ENCODE assay signal across 8 cellular contexts in the genomic region with DNA sequence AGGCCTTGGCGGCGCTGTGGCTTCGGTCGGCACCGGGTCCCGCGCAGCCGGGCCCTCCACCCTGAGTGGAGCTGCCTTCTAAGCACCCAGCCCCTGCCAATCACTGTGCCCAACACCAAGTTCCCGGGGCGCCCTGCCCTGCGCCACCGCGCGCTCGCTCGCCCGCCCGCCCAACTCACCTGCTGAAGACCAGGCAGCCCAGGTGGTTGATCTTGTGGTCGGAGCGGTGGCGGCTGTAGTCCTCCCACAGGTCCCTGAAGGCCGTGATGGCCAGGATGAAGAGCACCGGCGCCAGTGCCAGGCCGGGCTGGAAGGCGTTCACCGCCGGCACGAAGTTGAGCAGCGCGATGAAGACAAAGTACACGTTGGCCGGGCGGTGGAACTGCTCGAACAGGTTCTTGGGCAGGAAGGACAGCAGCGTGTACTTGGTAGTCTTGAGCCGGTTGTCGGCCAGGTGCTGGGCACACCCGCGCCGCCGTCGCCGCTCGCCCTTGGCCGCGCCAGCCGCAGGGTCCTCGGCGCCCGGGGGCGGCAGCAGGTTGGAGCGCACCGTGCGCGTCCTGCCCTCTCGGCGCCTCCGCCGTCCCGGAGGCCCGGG. TPM values are rescaled to one million over a fixed set of nuclear protein-coding genes. Genes with fewer than 3 reads are reported as not detected.
A peak's percentile ranks its signal among the peaks of the same experiment; 100 is the strongest.
DNase-seq lines count a peak whose midpoint lies in the region; ATAC-seq and TF ChIP-seq lines count a peak whose summit lies in the region.

No MANE protein-coding gene starts in this region.

- WGBS in testis, 2 donors: 6% methylated on average over 45 of the region's 62 CpGs; no CpG with 5 or more reads in 1 of the 2 donors

- intact Hi-C loops in colonic mucosa (cut with DNase I): no loop called here
- intact Hi-C loops in testis (cut with DNase I; ENCODE audit: low total_unique reads): no loop called here

- H3K4me3 ChIP-seq in BLaER1 treated with 17β-estradiol and CSF1 and Interleukin-3, amounts not matched to agents 10 nM and 100 nM: peak overlapping the region; percentile 73 to 90 (median 86)
- H3K4me3 ChIP-seq in colonic mucosa: peak overlapping the region; percentile 45
- peak overlapping the region; percentile 70 to 74 for H3K4me3 ChIP-seq in testis

- H3K9ac ChIP-seq in BLaER1 treated with 17β-estradiol and CSF1 and Interleukin-3, amounts not matched to agents 10 nM and 100 nM: peak overlapping the region; percentile 65 to 87 (median 81); a peak in 21 of 22 replicates
- H3K9ac ChIP-seq in colonic mucosa (ENCODE audit: low read depth in 2 of 2, low read length in 2 of 2): peak overlapping the region; percentile 55 to 58

- TF ChIP-seq CTCF in colonic mucosa (IDR thresholded peaks at IDR 0.05) (no peak), mesothelial cell of epicardium (IDR thresholded peaks at IDR 0.05; ENCODE audit: unreplicated experiment) (no peak), testis (IDR thresholded peaks at IDR 0.05) (no peak)

- H3K4me1 ChIP-seq in BLaER1 treated with 17β-estradiol and CSF1 and Interleukin-3, amounts not matched to agents 10 nM and 100 nM: peaks cover 35 to 64% (median 54%) of the 10 kb centered on the region in 10 experiments
- H3K4me1 ChIP-seq in colonic mucosa (no peaks in the 10 kb centered on the region), testis (peaks cover 9% of the 10 kb centered on the region)

- H3K36me3 ChIP-seq in BLaER1 treated with 17β-estradiol and CSF1 and Interleukin-3, amounts not matched to agents 10 nM and 100 nM: peaks cover 0 to 8% (median 0%) of the 10 kb centered on the region in 11 experiments; a peak in 4 of 22 replicates
- H3K36me3 ChIP-seq in colonic mucosa (no peaks in the 10 kb centered on the region), testis (ENCODE audit: low read depth, missing control alignments) (no peaks in the 10 kb centered on the region)

- H3K27ac ChIP-seq in BLaER1 treated with 17β-estradiol and CSF1 and Interleukin-3, amounts not matched to agents 10 nM and 100 nM: peak overlapping the region in 9 of 11 experiments; percentile 69 to 85 (median 79); a peak in 18 of 22 replicates
- H3K27ac ChIP-seq in colonic mucosa (peak overlapping the region; percentile 47), testis (peak overlapping the region; percentile 71 to 80)

- peaks cover 5% of the 10 kb centered on the region for H3K4me1 Mint-ChIP-seq in mesothelial cell of epicardium

- DNase-seq in T-helper 22 cell (ENCODE audit: low read depth) (peak; percentile 7), colonic mucosa (no peak), mesothelial cell of epicardium (ENCODE audit: low spot score in 2 of 2, unreplicated experiment in 2 of 2) (peak in 1 of 2 experiments; percentile 49), testis (no peak), midbrain (lab: John Stamatoyannopoulos, UW) (no peak)

- H3K9me3 Mint-ChIP-seq in mesothelial cell of epicardium: no peaks in the 10 kb centered on the region

- H3K4me3 Mint-ChIP-seq in mesothelial cell of epicardium: peak overlapping the region; percentile 62

- H3K27me3 ChIP-seq in BLaER1 treated with 17β-estradiol and CSF1 and Interleukin-3, amounts not matched to agents 10 nM and 100 nM: peaks cover 0 to 67% (median 0%) of the 10 kb centered on the region in 11 experiments; a peak in 11 of 22 replicates
- H3K27me3 ChIP-seq in colonic mucosa (no peaks in the 10 kb centered on the region), testis (no peaks in the 10 kb centered on the region)

- no peak overlapping the region for H3K27ac Mint-ChIP-seq in mesothelial cell of epicardium

- H3K4me2 ChIP-seq in BLaER1 treated with 17β-estradiol and CSF1 and Interleukin-3, amounts not matched to agents 10 nM and 100 nM: peak overlapping the region; percentile 93 to 100 (median 99)

- H3K36me3 Mint-ChIP-seq in mesothelial cell of epicardium: no peaks in the 10 kb centered on the region

- H3K27me3 Mint-ChIP-seq in mesothelial cell of epicardium (ENCODE audit: low read depth): peaks cover 91% of the 10 kb centered on the region

- ATAC-seq in GM19452 (IDR thresholded peaks at IDR 0.05; ENCODE audit: unreplicated experiment) (no peak), HG03175 (IDR thresholded peaks at IDR 0.05; ENCODE audit: unreplicated experiment) (no peak)

- no peaks in the 10 kb centered on the region for H3K9me3 ChIP-seq in BLaER1 treated with 17β-estradiol and CSF1 and Interleukin-3, amounts not matched to agents 10 nM and 100 nM (replicated peaks in 1 of 11)
- H3K9me3 ChIP-seq in colonic mucosa: no peaks in the 10 kb centered on the region
- no peaks in the 10 kb centered on the region for H3K9me3 ChIP-seq in testis

- TF ChIP-seq POLR2A in testis (IDR thresholded peaks at IDR 0.05): no peak

- peaks cover 0 to 34% (median 5%) of the 10 kb centered on the region in 11 experiments; a peak in 4 of 22 replicates for H4K20me1 ChIP-seq in BLaER1 treated with 17β-estradiol and CSF1 and Interleukin-3, amounts not matched to agents 10 nM and 100 nM

RNA-seq across cellular contexts. Expression of gene ATP10A, which starts 0.6 kb away (rescaled TPM):
- total RNA-seq in colonic mucosa (1 to 10 TPM in 1 of 2 donors, under 1 TPM in 1; 0.89 to 1.0 TPM), mesothelial cell of epicardium (0.18 to 0.49 TPM (median 0.22 TPM) in 3 replicates), testis (10 to 100 TPM; 22.8 to 26.5 TPM)
- 13.6 TPM for polyA plus RNA-seq in testis (ENCODE audit: insufficient read depth, low read depth, low replicate concordance)

Comparison
In these comparisons a context has a peak if more than half of its experiments do, and no peak if none do; other contexts are left out.
1. RNA of gene ATP10A, which starts 0.6 kb away (total RNA-seq): 22.8 to 26.5 TPM in testis; 0.89 to 1.0 TPM in colonic mucosa and 0.18 to 0.49 TPM in mesothelial cell of epicardium; every median in the first group is over 10 times any median in the second.
2. Peak in every context shown above with its lines, with median percentiles within 50 percentile points of each other: H3K27ac ChIP-seq and H3K4me3 ChIP-seq.